ENCODE assay signal across 26 cellular contexts in the genomic region with DNA sequence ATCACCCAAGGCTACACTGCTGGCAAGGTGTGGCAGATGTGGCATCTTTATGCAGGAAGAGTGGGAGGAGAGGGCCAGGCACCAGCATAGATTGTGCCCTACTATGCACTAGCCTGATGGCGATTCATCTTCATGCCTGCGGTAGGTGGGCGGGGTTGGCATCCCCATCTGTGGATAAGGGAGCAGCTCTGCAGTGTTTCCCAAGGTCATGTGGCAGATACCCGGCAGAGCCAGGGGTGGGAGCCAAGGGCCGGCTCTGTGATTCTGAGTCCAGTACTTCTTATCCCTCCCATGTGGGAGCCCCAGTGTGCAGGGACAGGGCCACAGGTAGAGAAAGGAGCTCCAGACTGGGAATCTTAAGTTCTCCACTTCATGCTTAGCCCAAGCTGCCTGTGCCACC. TPM values are rescaled to one million over a fixed set of nuclear protein-coding genes. Genes with fewer than 3 reads are reported as not detected.
A peak's percentile ranks its signal among the peaks of the same experiment; 100 is the strongest.
DNase-seq lines count a peak whose midpoint lies in the region; ATAC-seq and TF ChIP-seq lines count a peak whose summit lies in the region.
"Had no signal": no experiment of that assay in that cellular context is flagged by ENCODE, and none has a peak within 500 bp of the region (broad histone marks: within the 10 kb centered on the region; RNA-seq: fewer than 3 reads in every experiment).

No MANE protein-coding gene starts in this region.

- H3K27me3 ChIP-seq in transverse colon, result no peaks in the 10 kb centered on the region
- H3K27me3 ChIP-seq: ovary, sigmoid colon had no signal

- in situ Hi-C loops in transverse colon (cut with MboI; ENCODE audit: low pct_ligation_motif_present in 1 of 4, low pct_unique_long_range_greater_than_20kb in 1 of 4, low sequenced_read_pairs in 3 of 4), result no loop called here

- CTCF ChIA-PET in activated CD4-positive, alpha-beta memory T cell treated with anti-CD3 and anti-CD28 coated beads for 36 hours (lab: Charles Lee), result interaction anchor here (0.9 to 6.6 kb wide), 2 partner anchors 32 to 35 kb away, joined by 3 to 24 read pairs; no protein-coding TSS in a partner anchor
- CTCF ChIA-PET in activated CD4-positive, alpha-beta memory T cell treated with anti-CD3 and anti-CD28 coated beads, Interleukin-2, amount 10 ng/mL, durations not matched to agents 7 days and 5 days (lab: Charles Lee), result no interaction called here

- H3K9me3 Mint-ChIP-seq in activated CD4-positive, alpha-beta memory T cell treated with anti-CD3 and anti-CD28 coated beads for 36 hours, result peaks cover 2% of the 10 kb centered on the region
- peaks cover 3% of the 10 kb centered on the region for H3K9me3 Mint-ChIP-seq in activated CD4-positive, alpha-beta memory T cell treated with anti-CD3 and anti-CD28 coated beads, Interleukin-2, amount 10 ng/mL, durations not matched to agents 7 days and 5 days
- H3K9me3 Mint-ChIP-seq in IgD-negative memory B cell, result no peaks in the 10 kb centered on the region
- H3K9me3 Mint-ChIP-seq in progenitor cell of endocrine pancreas (ENCODE audit: low read depth), result no peaks in the 10 kb centered on the region

- peaks cover 5 to 17% (median 10%) of the 10 kb centered on the region in 4 donors for H3K4me1 ChIP-seq in transverse colon

- peak overlapping the region; percentile 18 for H3K27ac Mint-ChIP-seq in activated CD4-positive, alpha-beta memory T cell treated with anti-CD3 and anti-CD28 coated beads for 36 hours
- H3K27ac Mint-ChIP-seq in activated CD4-positive, alpha-beta memory T cell treated with anti-CD3 and anti-CD28 coated beads, Interleukin-2, amount 10 ng/mL, durations not matched to agents 7 days and 5 days, result no peak overlapping the region
- H3K27ac Mint-ChIP-seq in IgD-negative memory B cell (peak overlapping the region in 2 of 3 donors; percentile 39 to 64), progenitor cell of endocrine pancreas (peak overlapping the region; percentile 23)
- H3K27ac Mint-ChIP-seq: mesothelial cell of epicardium, WTC11 had no signal

- WGBS in transverse colon (ENCODE audit: low coverage in 1 of 2), 2 donors, result 74% methylated on average over 5 of the region's 5 CpGs; no CpG with 5 or more reads in 1 of the 2 donors

- no peak for TF ChIP-seq EP300 in transverse colon (IDR thresholded peaks at IDR 0.05; ENCODE audit: low read depth)

- no peak overlapping the region for H3K4me3 ChIP-seq in transverse colon
- H3K4me3 ChIP-seq: ovary, sigmoid colon had no signal

- no peaks in the 10 kb centered on the region for H3K9me3 ChIP-seq in transverse colon
- H3K9me3 ChIP-seq: ovary had no signal

- no peak for ATAC-seq in HG03175 (IDR thresholded peaks at IDR 0.05; ENCODE audit: unreplicated experiment)
- ATAC-seq: naive thymus-derived CD8-positive, alpha-beta T cell; SK-N-SH treated with all-trans-retinoic acid at 6 μM for 48 hours; WTC11 had no signal

- no peaks in the 10 kb centered on the region for H3K27me3 Mint-ChIP-seq in activated CD4-positive, alpha-beta memory T cell treated with anti-CD3 and anti-CD28 coated beads for 36 hours
- no peaks in the 10 kb centered on the region for H3K27me3 Mint-ChIP-seq in activated CD4-positive, alpha-beta memory T cell treated with anti-CD3 and anti-CD28 coated beads, Interleukin-2, amount 10 ng/mL, durations not matched to agents 7 days and 5 days
- no peaks in the 10 kb centered on the region for H3K27me3 Mint-ChIP-seq in IgD-negative memory B cell
- H3K27me3 Mint-ChIP-seq in progenitor cell of endocrine pancreas, result no peaks in the 10 kb centered on the region
- H3K27me3 Mint-ChIP-seq: naive thymus-derived CD8-positive, alpha-beta T cell had no signal

- TF ChIP-seq POLR2A in transverse colon (IDR thresholded peaks at IDR 0.05), result no peak

- no peak for DNase-seq in activated CD4-positive, alpha-beta memory T cell treated with anti-CD3 and anti-CD28 coated beads for 36 hours
- no peak for DNase-seq in activated CD4-positive, alpha-beta memory T cell treated with anti-CD3 and anti-CD28 coated beads, Interleukin-2, amount 10 ng/mL, durations not matched to agents 7 days and 5 days
- DNase-seq in cardiac septum (ENCODE audit: low spot score) (peak; percentile 80), progenitor cell of endocrine pancreas (ENCODE audit: low spot score, unreplicated experiment) (no peak), transverse colon (no peak), T-helper 9 cell (no peak)
- DNase-seq: 8988T; activated CD4-positive, alpha-beta T cell treated with anti-CD3 and anti-CD28 coated beads, Interleukin-2, amount 50 U/mL, for 48 hours; activated naive CD4-positive, alpha-beta T cell; activated T-cell treated with anti-CD3 and anti-CD28 coated beads, Interleukin-2, amount 50 U/mL, for 1 hour; DMS153; left cardiac atrium; naive thymus-derived CD8-positive, alpha-beta T cell; NCI-H1417; NCI-H2081; NCI-H345; NCI-H774; ovary; sigmoid colon; stimulated activated CD4-positive, alpha-beta T cell treated with anti-CD3 and anti-CD28 coated beads, Interleukin-15, amount 100 ng/mL, for 24 hours had no signal

- no peak overlapping the region for H3K27ac ChIP-seq in transverse colon
- H3K27ac ChIP-seq: ovary, RWPE1 had no signal

- peaks cover 55% of the 10 kb centered on the region for H3K36me3 Mint-ChIP-seq in activated CD4-positive, alpha-beta memory T cell treated with anti-CD3 and anti-CD28 coated beads for 36 hours
- peaks cover 76% of the 10 kb centered on the region for H3K36me3 Mint-ChIP-seq in activated CD4-positive, alpha-beta memory T cell treated with anti-CD3 and anti-CD28 coated beads, Interleukin-2, amount 10 ng/mL, durations not matched to agents 7 days and 5 days (ENCODE audit: low read depth)
- H3K36me3 Mint-ChIP-seq in IgD-negative memory B cell (peaks cover 19% of the 10 kb centered on the region), progenitor cell of endocrine pancreas (ENCODE audit: insufficient read depth) (no peaks in the 10 kb centered on the region)
- H3K36me3 Mint-ChIP-seq: mesothelial cell of epicardium, WTC11 had no signal

- POLR2A ChIA-PET in activated CD4-positive, alpha-beta memory T cell treated with anti-CD3 and anti-CD28 coated beads for 36 hours (lab: Charles Lee), result no interaction called here
- POLR2A ChIA-PET in activated CD4-positive, alpha-beta memory T cell treated with anti-CD3 and anti-CD28 coated beads, Interleukin-2, amount 10 ng/mL, durations not matched to agents 7 days and 5 days (lab: Charles Lee), result interaction anchor here (2.4 to 2.8 kb wide), 2 partner anchors 11 to 17 kb away, joined by 8 read pairs; no protein-coding TSS in a partner anchor

- TF ChIP-seq CTCF in progenitor cell of endocrine pancreas (IDR thresholded peaks at IDR 0.05; ENCODE audit: unreplicated experiment) (no peak), transverse colon (IDR thresholded peaks at IDR 0.05) (no peak)

- no peaks in the 10 kb centered on the region for H3K36me3 ChIP-seq in transverse colon
- H3K36me3 ChIP-seq: ovary, sigmoid colon had no signal

- no peak overlapping the region for H3K4me3 Mint-ChIP-seq in activated CD4-positive, alpha-beta memory T cell treated with anti-CD3 and anti-CD28 coated beads for 36 hours
- no peak overlapping the region for H3K4me3 Mint-ChIP-seq in activated CD4-positive, alpha-beta memory T cell treated with anti-CD3 and anti-CD28 coated beads, Interleukin-2, amount 10 ng/mL, durations not matched to agents 7 days and 5 days
- H3K4me3 Mint-ChIP-seq in IgD-negative memory B cell (no peak overlapping the region), progenitor cell of endocrine pancreas (ENCODE audit: low read depth) (no peak overlapping the region)
- H3K4me3 Mint-ChIP-seq: mesothelial cell of epicardium; naive thymus-derived CD8-positive, alpha-beta T cell; WTC11 had no signal

- intact Hi-C loops in activated CD4-positive, alpha-beta memory T cell treated with anti-CD3 and anti-CD28 coated beads for 36 hours (cut with micrococcal nuclease), result no loop called here
- intact Hi-C loops in cardiac septum (cut with DNase I), result no loop called here
- intact Hi-C loops in transverse colon (cut with DNase I; ENCODE audit: low total_unique reads), result no loop called here

- peaks cover 49% of the 10 kb centered on the region for H3K4me1 Mint-ChIP-seq in activated CD4-positive, alpha-beta memory T cell treated with anti-CD3 and anti-CD28 coated beads for 36 hours (ENCODE audit: low read depth)
- peaks cover 35% of the 10 kb centered on the region for H3K4me1 Mint-ChIP-seq in activated CD4-positive, alpha-beta memory T cell treated with anti-CD3 and anti-CD28 coated beads, Interleukin-2, amount 10 ng/mL, durations not matched to agents 7 days and 5 days
- H3K4me1 Mint-ChIP-seq in IgD-negative memory B cell, result peaks cover 13 to 38% (median 29%) of the 10 kb centered on the region in 3 donors
- peaks cover 2% of the 10 kb centered on the region for H3K4me1 Mint-ChIP-seq in progenitor cell of endocrine pancreas (ENCODE audit: low read depth)

RNA-seq across cellular contexts. Expression of gene CD82, which starts 20.0 kb away (rescaled TPM):
- total RNA-seq in activated CD4-positive, alpha-beta memory T cell treated with anti-CD3 and anti-CD28 coated beads for 36 hours, result 100 to 1,000 TPM; 243 to 277 TPM
- 100 to 1,000 TPM; 193 to 208 TPM for total RNA-seq in activated CD4-positive, alpha-beta memory T cell treated with anti-CD3 and anti-CD28 coated beads, Interleukin-2, amount 10 ng/mL, durations not matched to agents 7 days and 5 days
- 544 TPM for polyA plus RNA-seq in IgD-negative memory B cell
- 27.9 TPM for total RNA-seq in cardiac septum
- 9.3 and 9.4 TPM in 2 replicates for total RNA-seq in progenitor cell of endocrine pancreas
- total RNA-seq in transverse colon, result 10 to 100 TPM in 3 of 4 donors, 1 to 10 TPM in 1; 7.9 to 23.1 (median 14.0) TPM
